ENCODE assay signal across 1 cellular context in the genomic region with DNA sequence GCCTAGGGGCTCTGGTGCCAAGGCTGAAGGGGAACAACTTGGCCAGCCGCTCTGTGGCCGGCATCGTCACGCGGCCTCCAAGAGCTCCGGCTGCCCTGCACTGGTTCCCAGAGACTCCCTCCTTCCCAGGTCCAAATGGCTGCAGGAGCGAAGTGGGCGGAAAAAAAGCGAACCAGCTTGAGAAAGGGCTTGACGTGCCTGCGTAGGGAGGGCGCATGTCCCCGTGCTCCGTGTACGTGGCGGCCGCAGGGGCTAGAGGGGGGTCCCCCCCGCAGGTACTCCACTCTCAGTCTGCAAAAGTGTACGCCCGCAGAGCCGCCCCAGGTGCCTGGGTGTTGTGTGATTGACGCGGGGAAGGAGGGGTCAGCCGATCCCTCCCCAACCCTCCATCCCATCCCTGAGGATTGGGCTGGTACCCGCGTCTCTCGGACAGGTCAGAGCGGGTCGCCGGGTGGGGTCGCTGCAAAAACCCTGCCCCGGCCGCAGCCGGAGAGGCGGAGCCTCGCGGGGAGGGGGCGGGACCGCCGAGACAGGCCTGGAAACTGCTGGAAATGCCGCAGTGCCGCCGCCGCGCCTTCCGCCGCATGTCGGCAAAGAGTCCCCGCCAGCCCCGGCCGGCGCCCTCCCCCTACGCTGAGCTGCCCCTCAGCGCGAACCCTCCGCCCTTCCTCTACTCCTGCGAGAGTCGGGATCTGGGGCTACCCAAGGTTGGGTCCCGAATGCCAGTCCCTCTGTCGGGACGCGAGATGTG.
TF ChIP-seq lines count a peak whose summit lies in the region.

No MANE protein-coding gene starts in this region.

TF ChIP-seq in K562, 482 proteins besides CTCF, POLR2A, EP300 and RAD21 (continued from another document and continues in another):
- TF ChIP-seq, protein P1, sequence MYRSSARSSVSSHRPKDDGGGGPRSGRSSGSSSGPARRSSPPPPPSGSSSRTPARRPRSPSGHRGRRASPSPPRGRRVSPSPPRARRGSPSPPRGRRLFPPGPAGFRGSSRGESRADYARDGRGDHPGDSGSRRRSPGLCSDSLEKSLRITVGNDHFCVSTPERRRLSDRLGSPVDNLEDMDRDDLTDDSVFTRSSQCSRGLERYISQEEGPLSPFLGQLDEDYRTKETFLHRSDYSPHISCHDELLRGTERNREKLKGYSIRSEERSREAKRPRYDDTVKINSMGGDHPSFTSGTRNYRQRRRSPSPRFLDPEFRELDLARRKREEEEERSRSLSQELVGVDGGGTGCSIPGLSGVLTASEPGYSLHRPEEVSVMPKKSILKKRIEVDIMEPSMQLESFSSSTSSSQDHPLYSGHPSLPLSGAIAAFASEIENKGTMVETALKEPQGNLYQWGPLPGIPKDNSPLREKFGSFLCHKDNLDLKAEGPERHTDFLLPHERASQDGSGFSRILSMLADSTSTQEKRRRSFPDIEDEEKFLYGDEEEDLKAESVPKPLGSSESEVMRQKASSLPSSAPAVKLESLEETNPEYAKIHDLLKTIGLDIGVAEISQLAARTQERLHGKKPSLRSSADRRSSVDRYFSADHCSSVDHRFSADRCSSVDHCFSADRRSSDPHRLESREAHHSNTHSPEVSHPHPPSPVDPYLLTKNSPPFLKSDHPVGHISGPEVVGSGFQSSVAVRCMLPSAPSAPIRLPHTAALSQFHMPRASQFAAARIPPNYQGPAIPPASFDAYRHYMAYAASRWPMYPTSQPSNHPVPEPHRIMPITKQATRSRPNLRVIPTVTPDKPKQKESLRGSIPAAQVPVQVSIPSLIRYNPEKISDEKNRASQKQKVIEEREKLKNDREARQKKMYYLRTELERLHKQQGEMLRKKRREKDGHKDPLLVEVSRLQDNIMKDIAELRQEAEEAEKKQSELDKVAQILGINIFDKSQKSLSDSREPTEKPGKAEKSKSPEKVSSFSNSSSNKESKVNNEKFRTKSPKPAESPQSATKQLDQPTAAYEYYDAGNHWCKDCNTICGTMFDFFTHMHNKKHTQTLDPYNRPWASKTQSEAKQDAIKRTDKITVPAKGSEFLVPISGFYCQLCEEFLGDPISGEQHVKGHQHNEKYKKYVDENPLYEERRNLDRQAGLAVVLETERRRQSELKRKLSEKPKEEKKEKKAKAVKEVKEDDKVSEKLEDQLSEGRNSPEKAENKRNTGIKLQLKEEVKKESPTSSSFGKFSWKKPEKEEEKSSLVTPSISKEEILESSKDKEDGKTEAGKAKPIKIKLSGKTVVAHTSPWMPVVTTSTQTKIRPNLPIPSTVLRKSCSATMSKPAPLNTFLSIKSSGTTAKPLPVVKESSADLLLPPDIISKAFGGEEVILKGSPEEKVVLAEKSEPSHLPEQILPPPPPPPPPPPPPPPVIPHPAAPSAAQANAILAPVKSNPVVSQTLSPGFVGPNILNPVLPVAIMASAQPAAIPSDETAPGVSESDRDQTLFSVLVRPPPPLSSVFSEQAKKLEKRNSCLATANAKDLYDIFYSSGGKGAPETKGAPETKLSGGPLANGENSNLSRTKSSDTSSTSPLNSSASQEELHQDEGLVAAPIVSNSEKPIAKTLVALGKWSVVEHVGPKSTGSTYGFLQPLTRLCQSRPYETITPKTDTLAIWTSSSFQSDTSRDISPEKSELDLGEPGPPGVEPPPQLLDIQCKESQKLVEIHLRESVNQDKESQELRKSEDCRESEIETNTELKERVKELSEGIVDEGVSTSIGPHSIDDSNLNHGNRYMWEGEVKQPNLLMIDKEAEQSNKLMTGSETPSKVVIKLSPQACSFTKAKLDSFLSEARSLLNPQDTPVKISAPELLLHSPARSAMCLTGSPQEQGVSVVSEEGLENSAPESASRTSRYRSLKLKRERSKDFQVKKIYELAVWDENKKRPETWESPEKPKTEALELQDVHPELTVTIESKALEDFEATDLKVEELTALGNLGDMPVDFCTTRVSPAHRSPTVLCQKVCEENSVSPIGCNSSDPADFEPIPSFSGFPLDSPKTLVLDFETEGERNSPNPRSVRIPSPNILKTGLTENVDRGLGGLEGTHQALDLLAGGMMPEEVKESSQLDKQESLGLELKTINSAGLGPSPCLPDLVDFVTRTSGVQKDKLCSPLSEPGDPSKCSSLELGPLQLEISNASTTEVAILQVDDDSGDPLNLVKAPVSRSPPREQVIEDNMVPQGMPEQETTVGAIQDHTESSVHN (IDR thresholded peaks at IDR 0.05; ENCODE audit: borderline replicate concordance in 1 of 2, low read depth in 1 of 2): no peak
- TF ChIP-seq ZNF445 (CRISPR knock-in tag; IDR thresholded peaks at IDR 0.05; ENCODE audit: low read depth): no peak
- no peak for TF ChIP-seq ZNF764 (CRISPR knock-in tag; IDR thresholded peaks at IDR 0.05; ENCODE audit: low read depth)
- TF ChIP-seq HNRNPLL (IDR thresholded peaks at IDR 0.05; ENCODE audit: low read depth, low read length, poor library complexity, severe bottlenecking): peak; percentile 59
- peak; percentile 86 for TF ChIP-seq MYC (IDR thresholded peaks at IDR 0.05; ENCODE audit: low read depth, low read length)
- TF ChIP-seq MYC (CRISPR knock-in tag; IDR thresholded peaks at IDR 0.05; ENCODE audit: borderline replicate concordance, low read depth): no peak
- TF ChIP-seq, protein P2, sequence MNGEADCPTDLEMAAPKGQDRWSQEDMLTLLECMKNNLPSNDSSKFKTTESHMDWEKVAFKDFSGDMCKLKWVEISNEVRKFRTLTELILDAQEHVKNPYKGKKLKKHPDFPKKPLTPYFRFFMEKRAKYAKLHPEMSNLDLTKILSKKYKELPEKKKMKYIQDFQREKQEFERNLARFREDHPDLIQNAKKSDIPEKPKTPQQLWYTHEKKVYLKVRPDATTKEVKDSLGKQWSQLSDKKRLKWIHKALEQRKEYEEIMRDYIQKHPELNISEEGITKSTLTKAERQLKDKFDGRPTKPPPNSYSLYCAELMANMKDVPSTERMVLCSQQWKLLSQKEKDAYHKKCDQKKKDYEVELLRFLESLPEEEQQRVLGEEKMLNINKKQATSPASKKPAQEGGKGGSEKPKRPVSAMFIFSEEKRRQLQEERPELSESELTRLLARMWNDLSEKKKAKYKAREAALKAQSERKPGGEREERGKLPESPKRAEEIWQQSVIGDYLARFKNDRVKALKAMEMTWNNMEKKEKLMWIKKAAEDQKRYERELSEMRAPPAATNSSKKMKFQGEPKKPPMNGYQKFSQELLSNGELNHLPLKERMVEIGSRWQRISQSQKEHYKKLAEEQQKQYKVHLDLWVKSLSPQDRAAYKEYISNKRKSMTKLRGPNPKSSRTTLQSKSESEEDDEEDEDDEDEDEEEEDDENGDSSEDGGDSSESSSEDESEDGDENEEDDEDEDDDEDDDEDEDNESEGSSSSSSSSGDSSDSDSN (IDR thresholded peaks at IDR 0.05; ENCODE audit: borderline replicate concordance in 1 of 2, low read depth in 2 of 2, low read length in 2 of 2): no peak
- TF ChIP-seq DDX20 (tag; IDR thresholded peaks at IDR 0.05; ENCODE audit: low read depth): no peak
- no peak; the same call in 1 of the 2 replicates for TF ChIP-seq ATF7 (IDR thresholded peaks at IDR 0.05)
- TF ChIP-seq C11orf30 (IDR thresholded peaks at IDR 0.05; ENCODE audit: low read depth): no peak
- no peak for TF ChIP-seq CC2D1A (IDR thresholded peaks at IDR 0.05)
- TF ChIP-seq SMARCA5 (IDR thresholded peaks at IDR 0.05): no peak
- TF ChIP-seq, protein P3, sequence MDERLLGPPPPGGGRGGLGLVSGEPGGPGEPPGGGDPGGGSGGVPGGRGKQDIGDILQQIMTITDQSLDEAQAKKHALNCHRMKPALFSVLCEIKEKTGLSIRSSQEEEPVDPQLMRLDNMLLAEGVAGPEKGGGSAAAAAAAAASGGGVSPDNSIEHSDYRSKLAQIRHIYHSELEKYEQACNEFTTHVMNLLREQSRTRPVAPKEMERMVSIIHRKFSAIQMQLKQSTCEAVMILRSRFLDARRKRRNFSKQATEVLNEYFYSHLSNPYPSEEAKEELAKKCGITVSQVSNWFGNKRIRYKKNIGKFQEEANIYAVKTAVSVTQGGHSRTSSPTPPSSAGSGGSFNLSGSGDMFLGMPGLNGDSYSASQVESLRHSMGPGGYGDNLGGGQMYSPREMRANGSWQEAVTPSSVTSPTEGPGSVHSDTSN (CRISPR knock-in tag; IDR thresholded peaks at IDR 0.05; ENCODE audit: low read depth): peak; percentile 38; the same call in 1 of the 2 replicates
- TF ChIP-seq, protein P3 (tag; conservative IDR thresholded peaks at IDR 0.05; ENCODE audit: low read depth): peak; percentile 72
- no peak for TF ChIP-seq FOXJ2 (tag; IDR thresholded peaks at IDR 0.05)
- TF ChIP-seq CCNT2 (IDR thresholded peaks at IDR 0.05; ENCODE audit: borderline replicate concordance, extremely low read depth, insufficient read length, low read depth, low read length): peak; percentile 96
- TF ChIP-seq, protein P4, sequence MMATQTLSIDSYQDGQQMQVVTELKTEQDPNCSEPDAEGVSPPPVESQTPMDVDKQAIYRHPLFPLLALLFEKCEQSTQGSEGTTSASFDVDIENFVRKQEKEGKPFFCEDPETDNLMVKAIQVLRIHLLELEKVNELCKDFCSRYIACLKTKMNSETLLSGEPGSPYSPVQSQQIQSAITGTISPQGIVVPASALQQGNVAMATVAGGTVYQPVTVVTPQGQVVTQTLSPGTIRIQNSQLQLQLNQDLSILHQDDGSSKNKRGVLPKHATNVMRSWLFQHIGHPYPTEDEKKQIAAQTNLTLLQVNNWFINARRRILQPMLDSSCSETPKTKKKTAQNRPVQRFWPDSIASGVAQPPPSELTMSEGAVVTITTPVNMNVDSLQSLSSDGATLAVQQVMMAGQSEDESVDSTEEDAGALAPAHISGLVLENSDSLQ (IDR thresholded peaks at IDR 0.05): peak; percentile 96
- TF ChIP-seq, protein P5, sequence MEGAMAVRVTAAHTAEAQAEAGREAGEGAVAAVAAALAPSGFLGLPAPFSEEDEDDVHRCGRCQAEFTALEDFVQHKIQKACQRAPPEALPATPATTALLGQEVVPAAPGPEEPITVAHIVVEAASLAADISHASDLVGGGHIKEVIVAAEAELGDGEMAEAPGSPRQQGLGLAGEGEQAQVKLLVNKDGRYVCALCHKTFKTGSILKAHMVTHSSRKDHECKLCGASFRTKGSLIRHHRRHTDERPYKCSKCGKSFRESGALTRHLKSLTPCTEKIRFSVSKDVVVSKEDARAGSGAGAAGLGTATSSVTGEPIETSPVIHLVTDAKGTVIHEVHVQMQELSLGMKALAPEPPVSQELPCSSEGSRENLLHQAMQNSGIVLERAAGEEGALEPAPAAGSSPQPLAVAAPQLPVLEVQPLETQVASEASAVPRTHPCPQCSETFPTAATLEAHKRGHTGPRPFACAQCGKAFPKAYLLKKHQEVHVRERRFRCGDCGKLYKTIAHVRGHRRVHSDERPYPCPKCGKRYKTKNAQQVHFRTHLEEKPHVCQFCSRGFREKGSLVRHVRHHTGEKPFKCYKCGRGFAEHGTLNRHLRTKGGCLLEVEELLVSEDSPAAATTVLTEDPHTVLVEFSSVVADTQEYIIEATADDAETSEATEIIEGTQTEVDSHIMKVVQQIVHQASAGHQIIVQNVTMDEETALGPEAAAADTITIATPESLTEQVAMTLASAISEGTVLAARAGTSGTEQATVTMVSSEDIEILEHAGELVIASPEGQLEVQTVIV (CRISPR knock-in tag; IDR thresholded peaks at IDR 0.05; ENCODE audit: borderline replicate concordance): no peak
- TF ChIP-seq, protein P6, sequence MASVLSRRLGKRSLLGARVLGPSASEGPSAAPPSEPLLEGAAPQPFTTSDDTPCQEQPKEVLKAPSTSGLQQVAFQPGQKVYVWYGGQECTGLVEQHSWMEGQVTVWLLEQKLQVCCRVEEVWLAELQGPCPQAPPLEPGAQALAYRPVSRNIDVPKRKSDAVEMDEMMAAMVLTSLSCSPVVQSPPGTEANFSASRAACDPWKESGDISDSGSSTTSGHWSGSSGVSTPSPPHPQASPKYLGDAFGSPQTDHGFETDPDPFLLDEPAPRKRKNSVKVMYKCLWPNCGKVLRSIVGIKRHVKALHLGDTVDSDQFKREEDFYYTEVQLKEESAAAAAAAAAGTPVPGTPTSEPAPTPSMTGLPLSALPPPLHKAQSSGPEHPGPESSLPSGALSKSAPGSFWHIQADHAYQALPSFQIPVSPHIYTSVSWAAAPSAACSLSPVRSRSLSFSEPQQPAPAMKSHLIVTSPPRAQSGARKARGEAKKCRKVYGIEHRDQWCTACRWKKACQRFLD (CRISPR knock-in tag; IDR thresholded peaks at IDR 0.05): no peak
- TF ChIP-seq ZNF217 (CRISPR knock-in tag; IDR thresholded peaks at IDR 0.05): no peak
- TF ChIP-seq NCOR1 (IDR thresholded peaks at IDR 0.05): peak; percentile 36; the same call in 1 of the 2 replicates
- no peak for TF ChIP-seq RFX1 (IDR thresholded peaks at IDR 0.05)
- TF ChIP-seq, protein P7, sequence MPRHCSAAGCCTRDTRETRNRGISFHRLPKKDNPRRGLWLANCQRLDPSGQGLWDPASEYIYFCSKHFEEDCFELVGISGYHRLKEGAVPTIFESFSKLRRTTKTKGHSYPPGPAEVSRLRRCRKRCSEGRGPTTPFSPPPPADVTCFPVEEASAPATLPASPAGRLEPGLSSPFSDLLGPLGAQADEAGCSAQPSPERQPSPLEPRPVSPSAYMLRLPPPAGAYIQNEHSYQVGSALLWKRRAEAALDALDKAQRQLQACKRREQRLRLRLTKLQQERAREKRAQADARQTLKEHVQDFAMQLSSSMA (CRISPR knock-in tag; IDR thresholded peaks at IDR 0.05): no peak; the same call in 1 of the 2 replicates
- TF ChIP-seq ZNF146 (CRISPR knock-in tag; IDR thresholded peaks at IDR 0.05; ENCODE audit: unreplicated experiment): no peak
- TF ChIP-seq CREB1 (IDR thresholded peaks at IDR 0.05): 0 out of 2 replicates have a peak, but pooled peaks have one; percentile 27
- no peak; the same call in 1 of the 2 replicates for TF ChIP-seq CREB1 (CRISPR knock-in tag; IDR thresholded peaks at IDR 0.05)
- no peak; the same call in 1 of the 2 replicates for TF ChIP-seq BCOR (IDR thresholded peaks at IDR 0.05)
- no peak for TF ChIP-seq HNRNPH1 (optimal IDR thresholded peaks at IDR 0.05; ENCODE audit: low read depth, low read length)
- TF ChIP-seq ZNF77 (CRISPR knock-in tag; IDR thresholded peaks at IDR 0.05): no peak
- TF ChIP-seq ZNF57 (CRISPR knock-in tag; IDR thresholded peaks at IDR 0.05): 0 out of 2 replicates have a peak, but pooled peaks have one; percentile 10
- TF ChIP-seq, protein P8, sequence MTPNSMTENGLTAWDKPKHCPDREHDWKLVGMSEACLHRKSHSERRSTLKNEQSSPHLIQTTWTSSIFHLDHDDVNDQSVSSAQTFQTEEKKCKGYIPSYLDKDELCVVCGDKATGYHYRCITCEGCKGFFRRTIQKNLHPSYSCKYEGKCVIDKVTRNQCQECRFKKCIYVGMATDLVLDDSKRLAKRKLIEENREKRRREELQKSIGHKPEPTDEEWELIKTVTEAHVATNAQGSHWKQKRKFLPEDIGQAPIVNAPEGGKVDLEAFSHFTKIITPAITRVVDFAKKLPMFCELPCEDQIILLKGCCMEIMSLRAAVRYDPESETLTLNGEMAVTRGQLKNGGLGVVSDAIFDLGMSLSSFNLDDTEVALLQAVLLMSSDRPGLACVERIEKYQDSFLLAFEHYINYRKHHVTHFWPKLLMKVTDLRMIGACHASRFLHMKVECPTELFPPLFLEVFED (CRISPR knock-in tag; conservative IDR thresholded peaks at IDR 0.05): no peak
